In the genomic region with DNA sequence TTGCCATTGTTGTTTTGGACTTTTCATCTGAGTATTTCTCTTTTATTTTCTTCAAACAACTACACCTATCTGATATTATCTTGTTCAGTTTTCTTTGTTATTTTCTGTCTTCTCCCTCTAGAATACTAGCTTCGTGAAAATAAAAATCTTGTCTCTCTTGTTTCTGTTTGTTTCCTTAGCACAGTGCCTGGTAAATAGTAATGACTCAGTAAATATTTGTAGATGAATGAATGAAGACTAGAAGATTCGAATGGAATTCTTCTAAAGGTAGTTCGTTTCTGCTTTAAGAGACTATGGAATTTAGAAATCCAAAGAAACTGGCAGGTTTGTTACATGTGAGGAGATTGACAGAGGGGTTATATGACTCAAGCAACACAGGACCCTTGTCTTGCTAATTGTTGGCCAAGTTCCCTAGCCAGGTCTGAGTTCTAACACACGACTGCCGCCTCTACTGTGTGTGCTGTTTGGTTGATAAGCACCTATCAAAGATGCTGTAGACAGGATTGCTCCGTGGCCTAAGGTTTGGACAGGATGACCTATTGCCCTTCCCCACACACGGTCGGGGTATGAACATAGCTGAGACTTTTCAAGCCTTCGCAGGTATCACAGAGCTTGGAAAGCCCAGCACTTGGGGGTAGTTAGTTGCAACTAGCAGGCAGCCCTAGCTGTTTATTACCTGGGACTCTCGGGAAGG, we compare ENCODE assay signal across 8 cellular contexts.
DNase-seq lines count a peak whose midpoint lies in the region; ATAC-seq and TF ChIP-seq lines count a peak whose summit lies in the region.

No MANE protein-coding gene starts in this region.

- DNase-seq in NB4 (ENCODE audit: low read depth) (peak; percentile 24), coronary artery (ENCODE audit: low spot score) (no peak), midbrain (lab: John Stamatoyannopoulos, UW) (no peak), amniotic stem cell (lab: John Stamatoyannopoulos, UW) (no peak), NCI-H774 (lab: John Stamatoyannopoulos, UW) (no peak)

- peak; percentile 1 for ATAC-seq in GM21526 (IDR thresholded peaks at IDR 0.05; ENCODE audit: low FRiP score, unreplicated experiment)

- H3K4me3 ChIP-seq in NB4 (ENCODE audit: low read depth, low read length) (peak overlapping the region; percentile 89), coronary artery (peak overlapping the region; percentile 86), mucosa of rectum (ENCODE audit: low read length in 2 of 2) (peak overlapping the region; percentile 81 to 91)

- H3K9me3 ChIP-seq in ES-I3 (ENCODE audit: control insufficient read depth, insufficient read depth, low read length) (no peaks in the 10 kb centered on the region), mucosa of rectum (ENCODE audit: control insufficient read depth in 2 of 2, low read length in 2 of 2) (no peaks in the 10 kb centered on the region)

- no peaks in the 10 kb centered on the region for H3K36me3 ChIP-seq in ES-I3 (ENCODE audit: insufficient read depth, low read length)
- H3K36me3 ChIP-seq in mucosa of rectum (ENCODE audit: control insufficient read depth in 2 of 2, insufficient read depth in 2 of 2, low read length in 2 of 2) = no peaks in the 10 kb centered on the region

- no peak for TF ChIP-seq CTCF in NB4 (IDR thresholded peaks at IDR 0.05; ENCODE audit: low read depth, low read length)
- TF ChIP-seq CTCF in coronary artery (IDR thresholded peaks at IDR 0.05) = no peak

- H3K27ac ChIP-seq in coronary artery (peak overlapping the region; percentile 80 to 93), mucosa of rectum (ENCODE audit: low read depth in 2 of 2, low read length in 2 of 2) (peak overlapping the region; percentile 81 to 85)

- peak overlapping the region; percentile 74 for H3K9ac ChIP-seq in ES-I3 (ENCODE audit: low read depth, low read length)
- peak overlapping the region; percentile 68 to 78 for H3K9ac ChIP-seq in mucosa of rectum (ENCODE audit: low read depth in 1 of 2, low read length in 2 of 2)

- H3K4me1 ChIP-seq in ES-I3 (ENCODE audit: insufficient read depth, low read length) = peaks cover 11% of the 10 kb centered on the region; the same call in 1 of the 2 replicates
- peaks cover 8 to 11% of the 10 kb centered on the region in 2 donors for H3K4me1 ChIP-seq in mucosa of rectum (ENCODE audit: control insufficient read depth in 2 of 2, insufficient read depth in 2 of 2, low read length in 2 of 2)

- no peaks in the 10 kb centered on the region for H3K27me3 ChIP-seq in mucosa of rectum (ENCODE audit: control insufficient read depth in 2 of 2, insufficient read depth in 2 of 2, low read length in 2 of 2)

- TF ChIP-seq POLR2A in NB4 (IDR thresholded peaks at IDR 0.05; ENCODE audit: extremely low read depth, insufficient read length) = no peak
